ENCODE assay signal across 12 cellular contexts in the genomic region with DNA sequence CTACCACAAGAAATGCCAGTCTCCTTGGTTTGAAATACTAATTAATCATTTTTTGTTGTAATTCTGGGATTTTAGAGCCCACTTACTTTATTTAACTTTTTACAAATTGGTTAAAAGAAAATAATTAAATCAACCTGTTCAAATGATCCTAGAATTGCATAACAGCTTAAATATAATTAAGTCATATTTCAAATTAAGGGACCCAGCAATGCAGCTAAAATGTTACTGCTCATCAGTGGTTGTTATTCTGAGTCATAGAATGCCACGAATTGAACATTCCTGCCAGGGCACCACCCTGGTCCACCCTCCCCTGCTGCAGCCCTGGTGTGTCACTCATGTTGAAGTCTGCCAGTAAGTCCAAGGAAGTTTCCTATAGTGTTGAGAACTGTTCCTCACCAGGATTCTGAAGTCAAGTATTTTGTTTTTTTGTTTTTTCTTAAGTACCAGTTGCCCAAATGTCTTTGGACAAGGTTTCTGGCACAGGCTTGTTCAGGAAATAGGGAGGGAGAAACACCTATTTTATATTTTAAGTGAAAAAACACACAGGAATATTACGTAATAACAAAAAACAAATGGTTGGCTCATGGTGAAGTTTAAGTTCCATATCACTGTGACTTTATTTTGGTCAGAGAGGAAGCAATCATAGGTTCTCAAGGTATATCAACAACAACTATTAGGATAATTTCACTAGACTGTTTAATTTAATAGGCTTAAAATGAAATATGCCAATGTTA. TPM values are rescaled to one million over a fixed set of nuclear protein-coding genes. Genes with fewer than 3 reads are reported as not detected.
DNase-seq lines count a peak whose midpoint lies in the region; ATAC-seq, FAIRE-seq and TF ChIP-seq lines count a peak whose summit lies in the region.
"Had no signal": no experiment of that assay in that cellular context is flagged by ENCODE, and none has a peak within 500 bp of the region (broad histone marks: within the 10 kb centered on the region; RNA-seq: fewer than 3 reads in every experiment).

No MANE protein-coding gene starts in this region.

- peaks cover 0 to 17% of the 10 kb centered on the region in 2 donors for H3K4me1 ChIP-seq in ascending aorta
- no peaks in the 10 kb centered on the region for H3K4me1 ChIP-seq in right cardiac atrium (ENCODE audit: control insufficient read depth, insufficient read depth, low read length)

- no peak overlapping the region for H3K4me3 ChIP-seq in ascending aorta
- no peak overlapping the region for H3K4me3 ChIP-seq in right cardiac atrium (ENCODE audit: low read length)
- H3K4me3 ChIP-seq: spleen had no signal

- H3K9me3 ChIP-seq in ascending aorta (no peaks in the 10 kb centered on the region), right cardiac atrium (ENCODE audit: control insufficient read depth, low read length) (no peaks in the 10 kb centered on the region)
- H3K9me3 ChIP-seq: spleen had no signal

- H3K27ac ChIP-seq in ascending aorta (peak overlapping the region; percentile 25 to 64), right cardiac atrium (ENCODE audit: low read length) (no peak overlapping the region)

- DNase-seq in AG08396 (ENCODE audit: low spot score) = peak; percentile 49
- DNase-seq in HTR-8/SVneo (ENCODE audit: insufficient read length, low spot score) = peak; percentile 72
- DNase-seq in ascending aorta (ENCODE audit: low spot score in 2 of 2) = peak; percentile 26 to 87
- DNase-seq in right cardiac atrium = peak in 2 of 3 donors; percentile 34 to 55
- no peak for DNase-seq in NCI-H1417 (lab: John Stamatoyannopoulos, UW)
- no peak for DNase-seq in activated T-cell treated with anti-CD3 and anti-CD28 coated beads, Interleukin-2, amount 50 U/mL, for 48 hours
- DNase-seq in ecto neural progenitor cell (ENCODE audit: low spot score) = no peak
- DNase-seq in GM19240 (ENCODE audit: insufficient read length, low spot score) = no peak
- DNase-seq: naive thymus-derived CD4-positive, alpha-beta T cell; NCI-H2029 treated with DMSO at 0.1 percent for 48 hours; spleen had no signal

- peak; percentile 87 for FAIRE-seq in HTR-8/SVneo (lab: Jason Lieb, UNC)

- H3K27me3 ChIP-seq in ascending aorta (no peaks in the 10 kb centered on the region), right cardiac atrium (ENCODE audit: control insufficient read depth, insufficient read depth) (no peaks in the 10 kb centered on the region)

- 62% methylated on average over 2 of the region's 2 CpGs for WGBS in right cardiac atrium

- ATAC-seq in right cardiac atrium = peak in 1 of 2 donors; percentile 49
- ATAC-seq: activated naive CD4-positive, alpha-beta T cell treated with anti-CD3 and anti-CD28 coated beads, Interleukin-2, amount 50 U/mL, for 72 hours; naive thymus-derived CD4-positive, alpha-beta T cell had no signal

- H3K36me3 ChIP-seq in ascending aorta = no peaks in the 10 kb centered on the region
- H3K36me3 ChIP-seq: spleen had no signal

- intact Hi-C loops in ascending aorta (cut with DNase I) = loop anchor here (10.0 kb wide), 2 partner anchors 311 to 701 kb away; a partner anchor contains a TSS
- intact Hi-C loops in right cardiac atrium (cut with DNase I) = no loop called here

- TF ChIP-seq CTCF in ascending aorta (IDR thresholded peaks at IDR 0.05) = no peak

RNA-seq across cellular contexts. Expression of a gene that starts 4.3 kb away (rescaled TPM):
- total RNA-seq in ascending aorta (42.7 TPM), right cardiac atrium (10 to 100 TPM; 22.2 to 42.4 (median 29.4) TPM)
- polyA plus RNA-seq in right cardiac atrium = 6.6 TPM

RNA-seq across cellular contexts. Expression of a gene that starts 4.3 kb away (rescaled TPM):
- total RNA-seq in ascending aorta (39.1 TPM), right cardiac atrium (10 to 100 TPM; 19.1 to 24.3 (median 20.2) TPM)
- 7.9 TPM for polyA plus RNA-seq in right cardiac atrium

Comparison
In these comparisons a context has a peak if more than half of its experiments do, and no peak if none do; other contexts are left out.
1. DNase-seq: peak in AG08396 (single experiment), HTR-8/SVneo (single experiment), ascending aorta (2 of 2) and right cardiac atrium (2 of 3); none in NCI-H1417 (0 of 3), activated T-cell treated with anti-CD3 and anti-CD28 coated beads, Interleukin-2, amount 50 U/mL, for 48 hours (0 of 2), ecto neural progenitor cell (single experiment) and GM19240 (single experiment).